In genomic region chr10:99812177-99812576, GRCh38 we compare ENCODE assay signal across 23 cellular contexts.
"Had no signal": no experiment of that assay in that cellular context is flagged by ENCODE, and none has a peak within 500 bp of the region (broad histone marks: within the 10 kb centered on the region; RNA-seq: fewer than 3 reads in every experiment).

No MANE protein-coding gene starts in this region.

- DNase-seq: IMR-90, Karpas-422, KG1, MV-4-11, NCI-H1048, NCI-H1105, NCI-H1417 treated with DMSO at 0.1 percent for 48 hours, NCI-H146, NCI-H1694 treated with DMSO at 0.1 percent for 48 hours, NCI-H1930, NCI-H2081, NCI-H2107, NCI-H2227 treated with DMSO at 0.1 percent for 48 hours, NCI-H524, NCI-H526 treated with DMSO at 0.1 percent for 48 hours, NCI-H774, Right ventricle myocardium superior, RPMI8226, SIG-M5, SW 1271, T-cell had no signal

- H3K4me1 ChIP-seq: SJSA1 had no signal

- H3K4me1 Mint-ChIP-seq: T-cell had no signal

- H3K36me3 ChIP-seq: SJSA1 had no signal

- H3K27me3 Mint-ChIP-seq: T-cell had no signal

- H3K4me3 Mint-ChIP-seq: T-cell had no signal

- H3K27ac ChIP-seq: SJSA1, SK-N-MC had no signal

- H3K9me3 Mint-ChIP-seq: T-cell had no signal

- H3K27ac Mint-ChIP-seq: T-cell had no signal

- H3K4me3 ChIP-seq: SJSA1, SK-N-MC had no signal

- H3K27me3 ChIP-seq: SJSA1 had no signal

- ATAC-seq: T-cell had no signal

- H3K9me3 ChIP-seq: SJSA1 had no signal
